ENCODE assay signal across 12 cellular contexts in the genomic region with DNA sequence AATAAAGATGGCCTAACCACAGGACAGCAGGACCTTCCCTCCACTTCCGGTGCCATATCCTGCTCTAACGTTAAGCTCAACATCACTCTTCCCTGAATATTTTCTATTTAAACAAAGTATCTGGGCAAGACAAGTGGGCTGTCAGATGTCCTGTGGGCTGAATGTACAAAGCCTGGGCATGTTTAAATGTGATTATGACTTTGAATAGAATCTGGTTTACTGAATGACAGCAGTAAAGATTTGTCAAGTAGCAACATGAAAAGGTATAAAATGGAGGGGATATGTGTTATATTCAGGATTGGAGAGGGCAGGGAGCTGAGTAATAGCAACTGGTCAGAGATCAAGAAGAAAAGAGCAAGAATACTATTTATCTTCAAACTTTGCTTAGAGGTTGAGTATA.
DNase-seq lines count a peak whose midpoint lies in the region; ATAC-seq and TF ChIP-seq lines count a peak whose summit lies in the region.
"Had no signal": no experiment of that assay in that cellular context is flagged by ENCODE, and none has a peak within 500 bp of the region (broad histone marks: within the 10 kb centered on the region; RNA-seq: fewer than 3 reads in every experiment).

No MANE protein-coding gene starts in this region.

- H3K36me3 Mint-ChIP-seq in type B pancreatic cell, result no peaks in the 10 kb centered on the region
- H3K36me3 Mint-ChIP-seq: CD8-positive, alpha-beta memory T cell had no signal

- H3K27me3 ChIP-seq in MM.1S (replicated peaks; ENCODE audit: insufficient read depth, low read length) (no peaks in the 10 kb centered on the region), SK-N-SH (ENCODE audit: insufficient read depth) (no peaks in the 10 kb centered on the region; the same call in 1 of the 2 replicates)
- H3K27me3 ChIP-seq: SJSA1 had no signal

- no peak overlapping the region for H3K4me3 ChIP-seq in MM.1S (ENCODE audit: low read length)
- H3K4me3 ChIP-seq in SK-N-SH (ENCODE audit: low read depth in 2 of 2, low read length in 1 of 2), result no peak overlapping the region
- H3K4me3 ChIP-seq: SJSA1 had no signal

- TF ChIP-seq RAD21 in SK-N-SH (IDR thresholded peaks at IDR 0.05; ENCODE audit: low read length), result no peak

- peak overlapping the region; percentile 29; the same call in 1 of the 2 replicates for H2AFZ ChIP-seq in MM.1S (ENCODE audit: low read length)
- no peak overlapping the region for H2AFZ ChIP-seq in SK-N-SH (ENCODE audit: low read depth)

- H4K20me1 ChIP-seq in MM.1S (ENCODE audit: insufficient read depth, low read length) (no peaks in the 10 kb centered on the region), SK-N-SH (ENCODE audit: insufficient read depth) (no peaks in the 10 kb centered on the region)

- H3K27ac ChIP-seq in MM.1S (ENCODE audit: low read length) (no peak overlapping the region), epithelial cell of prostate (peak overlapping the region; percentile 29), SK-N-SH (ENCODE audit: low read depth in 2 of 2, low read length in 1 of 2) (no peak overlapping the region)
- H3K27ac ChIP-seq: 22Rv1, C4-2B, SJSA1 had no signal

- H3K4me1 ChIP-seq in MM.1S (ENCODE audit: low read length) (peaks cover 22% of the 10 kb centered on the region), SK-N-SH (ENCODE audit: control insufficient read depth in 1 of 2, insufficient read depth in 2 of 2, low read depth in 1 of 2, low read length in 1 of 2) (no peaks in the 10 kb centered on the region; a peak in 1 of 4 replicates)
- H3K4me1 ChIP-seq: SJSA1 had no signal

- peaks cover 13% of the 10 kb centered on the region for H3K4me1 Mint-ChIP-seq in type B pancreatic cell (ENCODE audit: unreplicated experiment)

- peaks cover 3% of the 10 kb centered on the region for H3K27me3 Mint-ChIP-seq in type B pancreatic cell
- H3K27me3 Mint-ChIP-seq: CD8-positive, alpha-beta memory T cell had no signal

- CTCF ChIA-PET in SK-N-SH (lab: Yijun Ruan, JAX), result interaction anchor here (0.6 to 3.3 kb wide), 41 partner anchors 8 to 1612 kb away, joined by 3 to 48 read pairs (median 4); no protein-coding TSS in a partner anchor

- H3K4me2 ChIP-seq in MM.1S (ENCODE audit: low read depth, low read length) (peak overlapping the region; percentile 67; the same call in 1 of the 2 replicates), SK-N-SH (no peak overlapping the region)

- DNase-seq in NCI-H1105 treated with DMSO at 0.1 percent for 48 hours (lab: John Stamatoyannopoulos, UW), result peak; percentile 42
- no peak for DNase-seq in NCI-H1105 (lab: John Stamatoyannopoulos, UW)
- DNase-seq in MM.1S, result no peak
- no peak for DNase-seq in epithelial cell of prostate (ENCODE audit: low read depth, low spot score)
- DNase-seq in type B pancreatic cell (ENCODE audit: extremely low spot score, unreplicated experiment), result no peak
- no peak for DNase-seq in 8988T
- no peak for DNase-seq in SK-N-SH
- DNase-seq: CD8-positive, alpha-beta memory T cell had no signal

- 29% methylated on average over 2 of the region's 2 CpGs for WGBS in SK-N-SH (ENCODE audit: low lambda C conversion rate)

- H3F3A ChIP-seq in MM.1S (ENCODE audit: insufficient read depth, low read length), result peaks cover 13% of the 10 kb centered on the region
- no peaks in the 10 kb centered on the region for H3F3A ChIP-seq in SK-N-SH (replicated peaks; ENCODE audit: insufficient read depth)

- H3K36me3 ChIP-seq in MM.1S (replicated peaks; ENCODE audit: insufficient read depth, low read length), result no peaks in the 10 kb centered on the region
- H3K36me3 ChIP-seq in SK-N-SH (replicated peaks in 1 of 2; ENCODE audit: control insufficient read depth in 1 of 2, insufficient read depth in 2 of 2, low read length in 1 of 2), result no peaks in the 10 kb centered on the region
- H3K36me3 ChIP-seq: SJSA1 had no signal

- no peaks in the 10 kb centered on the region for H3K9me2 ChIP-seq in MM.1S (replicated peaks; ENCODE audit: insufficient read depth, low read length)
- H3K9me2 ChIP-seq in SK-N-SH, result no peaks in the 10 kb centered on the region

- no peak for TF ChIP-seq CTCF in MM.1S (IDR thresholded peaks at IDR 0.05; ENCODE audit: low read length)
- TF ChIP-seq CTCF in type B pancreatic cell (conservative IDR thresholded peaks at IDR 0.05), result no peak
- TF ChIP-seq CTCF in SK-N-SH (IDR thresholded peaks at IDR 0.05), result no peak

- no peak for ATAC-seq in HG02678 (IDR thresholded peaks at IDR 0.05; ENCODE audit: unreplicated experiment)

- no peak overlapping the region for H3K27ac Mint-ChIP-seq in type B pancreatic cell

- peak overlapping the region; percentile 3 for H3K4me3 Mint-ChIP-seq in type B pancreatic cell

- POLR2A ChIA-PET in SK-N-SH (lab: Yijun Ruan, JAX), result no interaction called here

- H3K9me3 Mint-ChIP-seq in type B pancreatic cell, result no peaks in the 10 kb centered on the region

- H3K79me2 ChIP-seq in MM.1S (ENCODE audit: low read length) (no peaks in the 10 kb centered on the region), SK-N-SH (ENCODE audit: insufficient read depth) (no peaks in the 10 kb centered on the region)

- TF ChIP-seq EP300 in SK-N-SH (IDR thresholded peaks at IDR 0.05; ENCODE audit: borderline replicate concordance in 1 of 2, low read depth in 1 of 2, low read length in 1 of 2), result no peak

- H3K9me3 ChIP-seq in MM.1S (replicated peaks; ENCODE audit: insufficient read depth, low read length) (no peaks in the 10 kb centered on the region), SK-N-SH (no peaks in the 10 kb centered on the region)
- H3K9me3 ChIP-seq: SJSA1 had no signal

- H3K9ac ChIP-seq in MM.1S (ENCODE audit: low read length), result no peak overlapping the region
- H3K9ac ChIP-seq in SK-N-SH, result no peak overlapping the region

TF ChIP-seq in SK-N-SH, 30 proteins besides CTCF, POLR2A, EP300 and RAD21:
- TF ChIP-seq RFX5 (IDR thresholded peaks at IDR 0.05; ENCODE audit: low read length) (no peak), TAF1 (IDR thresholded peaks at IDR 0.05; ENCODE audit: borderline replicate concordance, low read depth, low read length) (no peak), EZH2phosphoT487 (IDR thresholded peaks at IDR 0.05; ENCODE audit: borderline replicate concordance, low read depth) (no peak), FOXM1 (IDR thresholded peaks at IDR 0.05; ENCODE audit: low read depth) (no peak), FOSL2 (IDR thresholded peaks at IDR 0.05; ENCODE audit: borderline replicate concordance, low read depth) (no peak), FOXJ3 (CRISPR knock-in tag; IDR thresholded peaks at IDR 0.05) (no peak), MEF2A (IDR thresholded peaks at IDR 0.05; ENCODE audit: borderline replicate concordance, low read depth) (no peak), NRF1 (IDR thresholded peaks at IDR 0.05; ENCODE audit: low read depth, low read length) (no peak)
- TF ChIP-seq, protein P1, sequence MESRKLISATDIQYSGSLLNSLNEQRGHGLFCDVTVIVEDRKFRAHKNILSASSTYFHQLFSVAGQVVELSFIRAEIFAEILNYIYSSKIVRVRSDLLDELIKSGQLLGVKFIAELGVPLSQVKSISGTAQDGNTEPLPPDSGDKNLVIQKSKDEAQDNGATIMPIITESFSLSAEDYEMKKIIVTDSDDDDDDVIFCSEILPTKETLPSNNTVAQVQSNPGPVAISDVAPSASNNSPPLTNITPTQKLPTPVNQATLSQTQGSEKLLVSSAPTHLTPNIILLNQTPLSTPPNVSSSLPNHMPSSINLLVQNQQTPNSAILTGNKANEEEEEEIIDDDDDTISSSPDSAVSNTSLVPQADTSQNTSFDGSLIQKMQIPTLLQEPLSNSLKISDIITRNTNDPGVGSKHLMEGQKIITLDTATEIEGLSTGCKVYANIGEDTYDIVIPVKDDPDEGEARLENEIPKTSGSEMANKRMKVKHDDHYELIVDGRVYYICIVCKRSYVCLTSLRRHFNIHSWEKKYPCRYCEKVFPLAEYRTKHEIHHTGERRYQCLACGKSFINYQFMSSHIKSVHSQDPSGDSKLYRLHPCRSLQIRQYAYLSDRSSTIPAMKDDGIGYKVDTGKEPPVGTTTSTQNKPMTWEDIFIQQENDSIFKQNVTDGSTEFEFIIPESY (IDR thresholded peaks at IDR 0.05; ENCODE audit: borderline replicate concordance, low read depth), result no peak
- TF ChIP-seq, protein P2, sequence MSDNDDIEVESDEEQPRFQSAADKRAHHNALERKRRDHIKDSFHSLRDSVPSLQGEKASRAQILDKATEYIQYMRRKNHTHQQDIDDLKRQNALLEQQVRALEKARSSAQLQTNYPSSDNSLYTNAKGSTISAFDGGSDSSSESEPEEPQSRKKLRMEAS (IDR thresholded peaks at IDR 0.05; ENCODE audit: low read depth), result no peak
